24 cellular contexts compared by ENCODE assay signal in genomic region chr17:15382866-15383265, GRCh38. TPM values are rescaled to one million over a fixed set of nuclear protein-coding genes. Genes with fewer than 3 reads are reported as not detected.
"Had no signal": no experiment of that assay in that cellular context is flagged by ENCODE, and none has a peak within 500 bp of the region (broad histone marks: within the 10 kb centered on the region; RNA-seq: fewer than 3 reads in every experiment).

No MANE protein-coding gene starts in this region.

- H3K27me3 ChIP-seq: SJSA1 had no signal

- H3K9me3 ChIP-seq: SJSA1 had no signal

- H3K4me3 ChIP-seq: SJSA1, SK-N-MC had no signal

- H3K36me3 ChIP-seq: SJSA1 had no signal

- H3K27ac ChIP-seq: HL-60, SJSA1, SK-N-MC had no signal

- FAIRE-seq: RCC 7860 had no signal

- DNase-seq: KBM-7, MV-4-11, NCI-H1048, NCI-H1105, NCI-H1436 treated with DMSO at 0.1 percent for 48 hours, NCI-H1694, NCI-H187 treated with DMSO at 0.1 percent for 48 hours, NCI-H2029 treated with DMSO at 0.1 percent for 48 hours, NCI-H2171 treated with DMSO at 0.1 percent for 48 hours, NCI-H446, NCI-H510A, NCI-H524 treated with DMSO at 0.1 percent for 48 hours, NCI-H69, NCI-H774, Right ventricle myocardium superior, RPMI8226, SIG-M5, SW 1271 had no signal

RNA-seq across cellular contexts. Expression of gene TEKT3, which starts 41.5 kb away (rescaled TPM):
- total RNA-seq: LHCN-M2, MCF 10A had no signal
